ENCODE assay signal across 12 cellular contexts in genomic region chr22:24954114-24954463, GRCh38. TPM values are rescaled to one million over a fixed set of nuclear protein-coding genes. Genes with fewer than 3 reads are reported as not detected.
DNase-seq lines count a peak whose midpoint lies in the region; ATAC-seq and TF ChIP-seq lines count a peak whose summit lies in the region.
"Had no signal": no experiment of that assay in that cellular context is flagged by ENCODE, and none has a peak within 500 bp of the region (broad histone marks: within the 10 kb centered on the region; RNA-seq: fewer than 3 reads in every experiment).

No MANE protein-coding gene starts in this region.

- no peaks in the 10 kb centered on the region for H3K9me2 ChIP-seq in GM23338 (ENCODE audit: insufficient read depth)

- H3K9ac ChIP-seq in iPS-15b (ENCODE audit: low read depth, low read length) (no peak overlapping the region), rectal smooth muscle tissue (ENCODE audit: low read length) (no peak overlapping the region)

- H4K20me1 ChIP-seq in GM23338 (replicated peaks; ENCODE audit: insufficient read depth), result peaks cover 4% of the 10 kb centered on the region; the same call in 1 of the 2 replicates

- peaks cover 12% of the 10 kb centered on the region; the same call in 1 of the 2 replicates for H3F3A ChIP-seq in GM23338 (replicated peaks; ENCODE audit: low read depth)

- peak overlapping the region; percentile 97 for H3K4me2 ChIP-seq in GM23338

- H3K79me2 ChIP-seq in GM23338 (replicated peaks; ENCODE audit: insufficient read depth), result peaks cover 42% of the 10 kb centered on the region

- H3K4me1 Mint-ChIP-seq in GM23338, result peaks cover 34% of the 10 kb centered on the region

- no peak overlapping the region for H3K27ac Mint-ChIP-seq in GM23338

- no peak overlapping the region for H3K27ac ChIP-seq in GM23338 (ENCODE audit: low read depth)
- peak overlapping the region; percentile 93 for H3K27ac ChIP-seq in VCaP
- H3K27ac ChIP-seq in rectal smooth muscle tissue (ENCODE audit: low read depth, low read length), result no peak overlapping the region

- H3K4me1 ChIP-seq in GM23338 (ENCODE audit: insufficient read depth) (peaks cover 20% of the 10 kb centered on the region), iPS-15b (ENCODE audit: control insufficient read depth, insufficient read depth, low read length) (peaks cover 5% of the 10 kb centered on the region), rectal smooth muscle tissue (ENCODE audit: control insufficient read depth, insufficient read depth, low read length) (no peaks in the 10 kb centered on the region)

- no peaks in the 10 kb centered on the region for H3K9me3 ChIP-seq in iPS-15b (ENCODE audit: control insufficient read depth, insufficient read depth, low read length)
- H3K9me3 ChIP-seq: prostate gland had no signal

- DNase-seq in GM23338 (ENCODE audit: low spot score) (peak; percentile 21), NCI-H2107 treated with DMSO at 0.1 percent for 48 hours (lab: John Stamatoyannopoulos, UW; ENCODE audit: unreplicated experiment) (no peak), left colon (no peak)
- no peak for DNase-seq in activated CD8-positive, alpha-beta memory T cell treated with anti-CD3 and anti-CD28 coated beads, Interleukin-2, amount 50 U/mL, for 4 hours

- intact Hi-C loops in left colon (cut with DNase I, micrococcal nuclease), result loop anchor here in 1 of 2 donors (10.0 kb wide), 1 partner anchor 91 kb away; no protein-coding TSS in a partner anchor

- H3K4me3 ChIP-seq in GM23338 (peak overlapping the region; percentile 97), iPS-15b (ENCODE audit: low read depth, low read length) (peak overlapping the region; percentile 91), rectal smooth muscle tissue (ENCODE audit: low read length) (peak overlapping the region; percentile 79)
- H3K4me3 ChIP-seq: GM12878 had no signal

- peaks cover 6% of the 10 kb centered on the region; the same call in 1 of the 3 replicates for H3K36me3 Mint-ChIP-seq in GM23338 (ENCODE audit: low read depth)

- TF ChIP-seq CTCF in GM23338 (conservative IDR thresholded peaks at IDR 0.05; ENCODE audit: low read depth in 2 of 2) (peak; percentile 14 to 22; a peak in 1 of 4 replicates), VCaP (conservative IDR thresholded peaks at IDR 0.05) (no peak)

- H3K9me3 Mint-ChIP-seq in GM23338, result no peaks in the 10 kb centered on the region

- H2AFZ ChIP-seq in GM23338, result no peak overlapping the region

- H3K27me3 ChIP-seq in GM23338 (ENCODE audit: insufficient read depth), result peaks cover 9% of the 10 kb centered on the region; the same call in 1 of the 2 replicates
- H3K27me3 ChIP-seq in iPS-15b (ENCODE audit: control insufficient read depth, insufficient read depth, low read length), result no peaks in the 10 kb centered on the region
- H3K27me3 ChIP-seq in rectal smooth muscle tissue (ENCODE audit: control insufficient read depth, insufficient read depth, low read length), result no peaks in the 10 kb centered on the region

- H3K36me3 ChIP-seq in GM23338 (ENCODE audit: insufficient read depth), result no peaks in the 10 kb centered on the region
- H3K36me3 ChIP-seq in iPS-15b (ENCODE audit: control insufficient read depth, insufficient read depth, low read length), result no peaks in the 10 kb centered on the region
- no peaks in the 10 kb centered on the region for H3K36me3 ChIP-seq in rectal smooth muscle tissue (ENCODE audit: control insufficient read depth, insufficient read depth, low read length)
- H3K36me3 ChIP-seq: prostate gland had no signal

- peaks cover 28% of the 10 kb centered on the region for H3K27me3 Mint-ChIP-seq in GM23338 (ENCODE audit: insufficient read depth, low read depth, poor library complexity)

- ATAC-seq in GM23338, result no peak
- no peak for ATAC-seq in HG03442 (IDR thresholded peaks at IDR 0.05; ENCODE audit: unreplicated experiment)
- no peak for ATAC-seq in left colon
- ATAC-seq: GM12878 had no signal

- peak overlapping the region; percentile 83 for H3K4me3 Mint-ChIP-seq in GM23338

TF ChIP-seq in GM23338, 12 proteins besides CTCF, POLR2A, EP300 and RAD21:
- TF ChIP-seq REST (IDR thresholded peaks at IDR 0.05; ENCODE audit: unreplicated experiment), result no peak
- no peak for TF ChIP-seq NANOG (IDR thresholded peaks at IDR 0.05; ENCODE audit: borderline replicate concordance)
- TF ChIP-seq ETS1 (IDR thresholded peaks at IDR 0.05), result no peak
- no peak for TF ChIP-seq STAT1 (IDR thresholded peaks at IDR 0.05; ENCODE audit: unreplicated experiment)
- TF ChIP-seq EZH2 (IDR thresholded peaks at IDR 0.05; ENCODE audit: low read depth, unreplicated experiment), result no peak
- no peak for TF ChIP-seq ZNF114 (CRISPR knock-in tag; IDR thresholded peaks at IDR 0.05)
- TF ChIP-seq ZNF331 (CRISPR knock-in tag; IDR thresholded peaks at IDR 0.05; ENCODE audit: low read depth), result no peak
- no peak for TF ChIP-seq JUNB (IDR thresholded peaks at IDR 0.05; ENCODE audit: unreplicated experiment)

RNA-seq across cellular contexts. Expression of gene KIAA1671, which starts 1.6 kb away (rescaled TPM):
- total RNA-seq in GM23338 (2014; rRNA removed; shearing (Covaris generic)), result 22.1 and 27.2 TPM in 2 replicates
- polyA plus RNA-seq in GM23338 (2016; fragmentation: Nextera tagmentation; extraction: Ambion mirVana), result 5.8 and 6.1 TPM in 2 replicates
- total RNA-seq in left colon, result 100 to 1,000 TPM; 100 to 106 TPM

RNA-seq across cellular contexts. Expression of gene LHFPL7, which starts 7.6 kb away (rescaled TPM):
- total RNA-seq in GM23338 (2014; rRNA removed; shearing (Covaris generic)), result not detected in 2 replicates
- not detected in 2 replicates for polyA plus RNA-seq in GM23338 (2016; fragmentation: Nextera tagmentation; extraction: Ambion mirVana)
- under 1 TPM in 1 of 2 donors, not detected in 1; 0.42 TPM for total RNA-seq in left colon
- total RNA-seq: cerebellum, GM12878, LHCN-M2, prostate gland had no signal
- polyA plus RNA-seq: GM12878 had no signal
